Comparison of ENCODE assay signal across 22 cellular contexts in the genomic region with DNA sequence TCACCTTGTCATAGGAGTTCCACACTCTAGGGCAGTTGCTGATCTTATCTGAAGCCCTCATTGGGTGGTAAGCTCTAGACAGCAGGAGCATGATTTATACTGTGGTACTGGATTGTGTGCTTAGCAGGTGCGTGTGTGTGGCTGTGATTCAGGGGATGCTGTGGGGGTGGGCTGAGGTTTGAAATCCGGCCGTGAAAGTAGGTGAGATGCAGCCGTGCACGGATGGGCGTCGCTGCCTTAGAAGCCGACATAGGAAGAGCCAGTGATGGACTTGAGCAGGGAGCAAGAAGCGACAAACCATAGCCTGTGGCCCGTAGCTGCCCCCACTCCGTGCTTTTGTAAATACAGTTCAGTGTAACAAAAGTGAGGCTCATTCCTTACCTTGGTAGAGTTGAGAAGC. TPM values are rescaled to one million over a fixed set of nuclear protein-coding genes. Genes with fewer than 3 reads are reported as not detected.
DNase-seq lines count a peak whose midpoint lies in the region; ATAC-seq lines count a peak whose summit lies in the region.
"Had no signal": no experiment of that assay in that cellular context is flagged by ENCODE, and none has a peak within 500 bp of the region (broad histone marks: within the 10 kb centered on the region; RNA-seq: fewer than 3 reads in every experiment).

No MANE protein-coding gene starts in this region.

- H3K4me1 Mint-ChIP-seq in activated naive CD4-positive, alpha-beta T cell treated with anti-CD3 and anti-CD28 coated beads, Interleukin-2, amount 50 U/mL, for 24 hours: peaks cover 31% of the 10 kb centered on the region
- H3K4me1 Mint-ChIP-seq in central memory CD8-positive, alpha-beta T cell: peaks cover 29% of the 10 kb centered on the region

- H3K9me3 Mint-ChIP-seq in activated naive CD4-positive, alpha-beta T cell treated with anti-CD3 and anti-CD28 coated beads, Interleukin-2, amount 50 U/mL, for 24 hours: no peaks in the 10 kb centered on the region
- no peaks in the 10 kb centered on the region for H3K9me3 Mint-ChIP-seq in central memory CD8-positive, alpha-beta T cell
- H3K9me3 Mint-ChIP-seq: CD4-positive, alpha-beta T cell had no signal

- no peak overlapping the region for H3K23ac ChIP-seq in neuronal stem cell (ENCODE audit: low read depth, low read length, poor library complexity)

- H2AK5ac ChIP-seq in neuronal stem cell (ENCODE audit: low read depth, low read length): no peak overlapping the region

- no peak overlapping the region for H2BK15ac ChIP-seq in neuronal stem cell (ENCODE audit: low read length)

- H3K4ac ChIP-seq in neuronal stem cell (ENCODE audit: low read length): no peak overlapping the region

- H3K14ac ChIP-seq in neuronal stem cell (ENCODE audit: low read length): peak overlapping the region; percentile 63

- H3K36me3 ChIP-seq in neuronal stem cell (replicated peaks in 1 of 2; ENCODE audit: control insufficient read depth in 2 of 2, insufficient read depth in 2 of 2, low read length in 2 of 2): no peaks in the 10 kb centered on the region

- H3K27ac ChIP-seq in neuronal stem cell (replicated peaks; ENCODE audit: low read length): no peak overlapping the region
- H3K27ac ChIP-seq: 22Rv1, BLaER1, KMS-11 had no signal

- H3K9me3 ChIP-seq in neuronal stem cell (replicated peaks in 1 of 2; ENCODE audit: control insufficient read depth in 2 of 2, insufficient read depth in 1 of 2, low read depth in 1 of 2, low read length in 2 of 2): no peaks in the 10 kb centered on the region
- H3K9me3 ChIP-seq: BLaER1 had no signal

- H4K91ac ChIP-seq in neuronal stem cell (ENCODE audit: low read depth, low read length, poor library complexity): no peak overlapping the region

- H3K27me3 Mint-ChIP-seq in activated naive CD4-positive, alpha-beta T cell treated with anti-CD3 and anti-CD28 coated beads, Interleukin-2, amount 50 U/mL, for 24 hours: no peaks in the 10 kb centered on the region
- H3K27me3 Mint-ChIP-seq in central memory CD8-positive, alpha-beta T cell: no peaks in the 10 kb centered on the region

- no peak overlapping the region for H3K4me2 ChIP-seq in neuronal stem cell (ENCODE audit: insufficient read depth, low read length, poor library complexity, severe bottlenecking)
- H3K4me2 ChIP-seq: BLaER1, KMS-11 had no signal

- no peak overlapping the region for H2BK5ac ChIP-seq in neuronal stem cell (ENCODE audit: low read length)

- H3K18ac ChIP-seq in neuronal stem cell (ENCODE audit: low read length): peak overlapping the region; percentile 53

- H3K4me3 Mint-ChIP-seq in activated naive CD4-positive, alpha-beta T cell treated with anti-CD3 and anti-CD28 coated beads, Interleukin-2, amount 50 U/mL, for 24 hours: no peak overlapping the region
- no peak overlapping the region for H3K4me3 Mint-ChIP-seq in central memory CD8-positive, alpha-beta T cell
- H3K4me3 Mint-ChIP-seq: CD4-positive, alpha-beta T cell had no signal

- no peak overlapping the region for H2BK120ac ChIP-seq in neuronal stem cell (ENCODE audit: low read depth, low read length)

- no peak for DNase-seq in activated naive CD4-positive, alpha-beta T cell treated with anti-CD3 and anti-CD28 coated beads, Interleukin-2, amount 50 U/mL, for 16 hours
- no peak for DNase-seq in central memory CD8-positive, alpha-beta T cell (ENCODE audit: low spot score in 2 of 2)
- no peak for DNase-seq in neuronal stem cell (ENCODE audit: low spot score)
- no peak for DNase-seq in NCI-H1417 (lab: John Stamatoyannopoulos, UW)
- DNase-seq in DMS79 treated with DMSO at 0.1 percent for 48 hours (lab: John Stamatoyannopoulos, UW): no peak
- DNase-seq: ACHN; CD4-positive, alpha-beta T cell; NCI-H1105 treated with DMSO at 0.1 percent for 48 hours; NCI-H1694; NCI-H2081; NCI-H2171 treated with DMSO at 0.1 percent for 48 hours; NCI-H446 treated with DMSO at 0.1 percent for 48 hours; NCI-H526 treated with DMSO at 0.1 percent for 48 hours; OCI-M1; Right ventricle myocardium superior had no signal

- no peak for ATAC-seq in central memory CD8-positive, alpha-beta T cell (replicated peaks; ENCODE audit: extremely low read depth, poor library complexity, severe bottlenecking)
- no peak for ATAC-seq in HG02870 (IDR thresholded peaks at IDR 0.05; ENCODE audit: unreplicated experiment)
- no peak for ATAC-seq in HG02840 (IDR thresholded peaks at IDR 0.05; ENCODE audit: low FRiP score, unreplicated experiment)
- ATAC-seq: HCT116 had no signal

- no CpG with 5 or more reads among the region's 11 CpGs for WGBS in neuronal stem cell (ENCODE audit: extremely low coverage in 2 of 2, insufficient read length in 2 of 2, insufficient replicate concordance in 1 of 2), 2 donors

- peak overlapping the region; percentile 6 for H2AFZ ChIP-seq in neuronal stem cell (ENCODE audit: low read length)

- no peak overlapping the region for H3K4me3 ChIP-seq in neuronal stem cell (ENCODE audit: low read length in 2 of 2)
- H3K4me3 ChIP-seq: BLaER1 had no signal

- H3K79me1 ChIP-seq in neuronal stem cell (ENCODE audit: low read depth, low read length): no peaks in the 10 kb centered on the region

- H3K9ac ChIP-seq in neuronal stem cell (ENCODE audit: low read depth, low read length, poor library complexity): no peak overlapping the region
- H3K9ac ChIP-seq: BLaER1, KMS-11 had no signal

- H3K36me3 Mint-ChIP-seq in activated naive CD4-positive, alpha-beta T cell treated with anti-CD3 and anti-CD28 coated beads, Interleukin-2, amount 50 U/mL, for 24 hours: no peaks in the 10 kb centered on the region
- H3K36me3 Mint-ChIP-seq in central memory CD8-positive, alpha-beta T cell (ENCODE audit: insufficient read depth): peaks cover 4% of the 10 kb centered on the region

- H2BK12ac ChIP-seq in neuronal stem cell (ENCODE audit: low read length): no peak overlapping the region

- peaks cover 0 to 3% of the 10 kb centered on the region in 2 donors for H3K4me1 ChIP-seq in neuronal stem cell (ENCODE audit: control insufficient read depth in 2 of 2, insufficient read depth in 1 of 2, low read depth in 1 of 2, low read length in 2 of 2)

- no peak overlapping the region for H4K8ac ChIP-seq in neuronal stem cell (ENCODE audit: low read depth, low read length)

- peak overlapping the region; percentile 52 for H3K27ac Mint-ChIP-seq in activated naive CD4-positive, alpha-beta T cell treated with anti-CD3 and anti-CD28 coated beads, Interleukin-2, amount 50 U/mL, for 24 hours
- peak overlapping the region; percentile 14 for H3K27ac Mint-ChIP-seq in central memory CD8-positive, alpha-beta T cell (ENCODE audit: low read depth)
- H3K27ac Mint-ChIP-seq: CD4-positive, alpha-beta T cell had no signal

- H3K27me3 ChIP-seq in neuronal stem cell (ENCODE audit: control insufficient read depth in 3 of 3, insufficient read depth in 3 of 3, low read depth in 1 of 3, low read length in 3 of 3): peaks cover 0 to under 1% (median 0%) of the 10 kb centered on the region in 3 experiments
- H3K27me3 ChIP-seq: BLaER1 had no signal

RNA-seq across cellular contexts. Expression of gene PROSER2, which starts 38.2 kb away (rescaled TPM):
- 4.1 TPM for polyA plus RNA-seq in neuronal stem cell (2013, experiment 1 of 2)
- 4.0 TPM for polyA plus RNA-seq in neuronal stem cell (2013, experiment 2 of 2)
